8 cellular contexts compared by ENCODE assay signal in the genomic region with DNA sequence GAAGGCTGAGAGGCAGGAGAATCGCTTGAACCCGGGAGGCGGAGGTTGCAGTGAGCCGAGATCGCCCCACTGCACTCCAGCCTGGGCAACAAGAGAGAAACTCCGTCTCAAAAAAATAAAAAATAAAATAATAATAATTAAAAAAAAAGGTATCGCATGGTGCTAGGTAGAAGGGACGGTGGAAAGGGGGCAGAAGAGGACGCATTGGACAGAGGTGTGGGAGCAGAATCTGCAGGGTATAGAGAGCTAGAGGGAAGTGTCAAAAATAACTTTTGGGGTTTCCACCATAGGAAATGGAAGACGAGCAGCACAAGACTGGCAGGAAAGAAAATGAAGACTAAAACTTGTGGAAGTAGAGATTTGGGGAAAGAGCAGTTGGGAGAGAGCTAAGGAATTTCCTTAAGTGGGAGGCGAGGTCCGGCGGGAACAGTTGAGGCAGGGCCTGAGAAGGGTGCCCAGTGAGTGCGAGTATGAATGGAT. TPM values are rescaled to one million over a fixed set of nuclear protein-coding genes. Genes with fewer than 3 reads are reported as not detected.
DNase-seq lines count a peak whose midpoint lies in the region; ATAC-seq and TF ChIP-seq lines count a peak whose summit lies in the region.

No MANE protein-coding gene starts in this region.

- H3K4me1 ChIP-seq in HAP-1: peaks cover 29% of the 10 kb centered on the region
- peaks cover 12% of the 10 kb centered on the region for H3K4me1 ChIP-seq in rectal smooth muscle tissue (ENCODE audit: control insufficient read depth, insufficient read depth, low read length)

- no peak for DNase-seq in HAP-1 (ENCODE audit: low spot score in 2 of 2)
- peak; percentile 13 for DNase-seq in SW480 (ENCODE audit: low spot score)
- no peak for DNase-seq in fibroblast of villous mesenchyme (ENCODE audit: low read depth)
- no peak for DNase-seq in effector CD4-positive, alpha-beta T cell
- no peak for DNase-seq in DMS53 (lab: John Stamatoyannopoulos, UW)
- no peak for DNase-seq in DMS 273 treated with DMSO at 0.1 percent for 48 hours (lab: John Stamatoyannopoulos, UW)

- peak overlapping the region; percentile 42 for H3K9ac ChIP-seq in rectal smooth muscle tissue (ENCODE audit: low read length)

- H3K4me3 ChIP-seq in HAP-1 (peak overlapping the region; percentile 95), fibroblast of villous mesenchyme (ENCODE audit: low read depth, low read length) (peak overlapping the region; percentile 81), rectal smooth muscle tissue (ENCODE audit: low read length) (peak overlapping the region; percentile 79)

- TF ChIP-seq CTCF in fibroblast of villous mesenchyme (IDR thresholded peaks at IDR 0.05; ENCODE audit: insufficient read depth, low read depth, low read length): no peak

- no peaks in the 10 kb centered on the region for H3K9me3 ChIP-seq in HAP-1

- H3K36me3 ChIP-seq in HAP-1 (replicated peaks) (peaks cover 5% of the 10 kb centered on the region), rectal smooth muscle tissue (ENCODE audit: control insufficient read depth, insufficient read depth, low read length) (no peaks in the 10 kb centered on the region)

- in situ Hi-C loops in HAP-1 (cut with MboI; ENCODE audit: low sequenced_read_pairs): no loop called here

- no peaks in the 10 kb centered on the region for H3K27me3 ChIP-seq in HAP-1 (ENCODE audit: low read depth)
- peaks cover 5% of the 10 kb centered on the region for H3K27me3 ChIP-seq in rectal smooth muscle tissue (ENCODE audit: control insufficient read depth, insufficient read depth, low read length)

- ATAC-seq in GM21526 (IDR thresholded peaks at IDR 0.05; ENCODE audit: low FRiP score, unreplicated experiment): no peak

- peak overlapping the region; percentile 98 for H3K27ac ChIP-seq in rectal smooth muscle tissue (ENCODE audit: low read depth, low read length)

RNA-seq across cellular contexts. Expression of a gene that starts 0.6 kb away (rescaled TPM):
- total RNA-seq in fibroblast of villous mesenchyme: 41.9 and 42.7 TPM in 2 replicates

RNA-seq across cellular contexts. Expression of a gene that starts 11.0 kb away (rescaled TPM):
- total RNA-seq in fibroblast of villous mesenchyme: not detected in 2 replicates
